Comparison of ENCODE assay signal across 1 cellular context in genomic region chr1:62436466-62437272, GRCh38.
TF ChIP-seq lines count a peak whose summit lies in the region.

Gene USP1, plus strand, starts transcription at chr1:62437049. Its CDS starts 2,819 bp downstream, at chr1:62439868.

TF ChIP-seq in K562, 482 proteins besides CTCF, POLR2A, EP300 and RAD21 (continued from another document and continues in another):
- no peak for TF ChIP-seq ZNF740 (CRISPR knock-in tag; IDR thresholded peaks at IDR 0.05)
- no peak for TF ChIP-seq ZNF740 (tag; IDR thresholded peaks at IDR 0.05)
- TF ChIP-seq POU5F1 (IDR thresholded peaks at IDR 0.05; ENCODE audit: borderline replicate concordance, low read depth, low read length, partially characterized antibody), result no peak
- TF ChIP-seq PHB2 (IDR thresholded peaks at IDR 0.05; ENCODE audit: low read depth), result no peak
- TF ChIP-seq SMARCE1 (IDR thresholded peaks at IDR 0.05), result 0 out of 2 replicates have a peak, but pooled peaks have one; percentile 14
- TF ChIP-seq, protein P1, sequence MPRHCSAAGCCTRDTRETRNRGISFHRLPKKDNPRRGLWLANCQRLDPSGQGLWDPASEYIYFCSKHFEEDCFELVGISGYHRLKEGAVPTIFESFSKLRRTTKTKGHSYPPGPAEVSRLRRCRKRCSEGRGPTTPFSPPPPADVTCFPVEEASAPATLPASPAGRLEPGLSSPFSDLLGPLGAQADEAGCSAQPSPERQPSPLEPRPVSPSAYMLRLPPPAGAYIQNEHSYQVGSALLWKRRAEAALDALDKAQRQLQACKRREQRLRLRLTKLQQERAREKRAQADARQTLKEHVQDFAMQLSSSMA (CRISPR knock-in tag; IDR thresholded peaks at IDR 0.05), result no peak
- peak; percentile 52; the same call in 1 of the 2 replicates for TF ChIP-seq JUN (IDR thresholded peaks at IDR 0.05; ENCODE audit: borderline replicate concordance, low read depth, low read length)
- no peak for TF ChIP-seq JUN (CRISPR knock-in tag; IDR thresholded peaks at IDR 0.05; ENCODE audit: borderline replicate concordance)
- no peak for TF ChIP-seq EZH2 (IDR thresholded peaks at IDR 0.05; ENCODE audit: borderline replicate concordance, low read depth, low read length)
- no peak for TF ChIP-seq NFXL1 (CRISPR knock-in tag; IDR thresholded peaks at IDR 0.05)
- TF ChIP-seq ZKSCAN3 (CRISPR knock-in tag; IDR thresholded peaks at IDR 0.05), result no peak
- 0 out of 2 replicates have a peak, but pooled peaks have one; percentile 20 for TF ChIP-seq GTF2F1 (IDR thresholded peaks at IDR 0.05; ENCODE audit: low read depth, low read length)
- TF ChIP-seq ZFP36 (IDR thresholded peaks at IDR 0.05; ENCODE audit: low read depth, low read length, partially characterized antibody), result no peak
- TF ChIP-seq CREB5 (CRISPR knock-in tag; IDR thresholded peaks at IDR 0.05), result no peak
- no peak for TF ChIP-seq CBX8 (IDR thresholded peaks at IDR 0.05; ENCODE audit: borderline replicate concordance, extremely low read depth, low read depth, low read length, poor library complexity, severe bottlenecking)
- peak; percentile 87 for TF ChIP-seq ZZZ3 (IDR thresholded peaks at IDR 0.05)
- TF ChIP-seq ZNF263 (CRISPR knock-in tag; IDR thresholded peaks at IDR 0.05; ENCODE audit: borderline replicate concordance), result no peak
- TF ChIP-seq, protein P2, sequence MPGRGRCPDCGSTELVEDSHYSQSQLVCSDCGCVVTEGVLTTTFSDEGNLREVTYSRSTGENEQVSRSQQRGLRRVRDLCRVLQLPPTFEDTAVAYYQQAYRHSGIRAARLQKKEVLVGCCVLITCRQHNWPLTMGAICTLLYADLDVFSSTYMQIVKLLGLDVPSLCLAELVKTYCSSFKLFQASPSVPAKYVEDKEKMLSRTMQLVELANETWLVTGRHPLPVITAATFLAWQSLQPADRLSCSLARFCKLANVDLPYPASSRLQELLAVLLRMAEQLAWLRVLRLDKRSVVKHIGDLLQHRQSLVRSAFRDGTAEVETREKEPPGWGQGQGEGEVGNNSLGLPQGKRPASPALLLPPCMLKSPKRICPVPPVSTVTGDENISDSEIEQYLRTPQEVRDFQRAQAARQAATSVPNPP (IDR thresholded peaks at IDR 0.05; ENCODE audit: borderline replicate concordance, insufficient read depth, insufficient read length), result no peak
- TF ChIP-seq CXXC5 (CRISPR knock-in tag; IDR thresholded peaks at IDR 0.05), result peak; percentile 4; the same call in 1 of the 2 replicates
- no peak for TF ChIP-seq SAFB2 (IDR thresholded peaks at IDR 0.05; ENCODE audit: borderline replicate concordance, low read depth, low read length, severe bottlenecking)
- TF ChIP-seq ZNF695 (CRISPR knock-in tag; IDR thresholded peaks at IDR 0.05), result no peak
- TF ChIP-seq ZNF449 (CRISPR knock-in tag; IDR thresholded peaks at IDR 0.05), result no peak
- no peak for TF ChIP-seq BDP1 (IDR thresholded peaks at IDR 0.05; ENCODE audit: insufficient read depth, insufficient read length)
- peak; percentile 84 for TF ChIP-seq MYBL2 (IDR thresholded peaks at IDR 0.05; ENCODE audit: low read depth)
- TF ChIP-seq MYBL2 (CRISPR knock-in tag; IDR thresholded peaks at IDR 0.05; ENCODE audit: borderline replicate concordance), result no peak
- TF ChIP-seq ZNF384 (IDR thresholded peaks at IDR 0.05; ENCODE audit: low read depth, low read length), result peak; percentile 93
- no peak for TF ChIP-seq WHSC1 (IDR thresholded peaks at IDR 0.05; ENCODE audit: low read length)
- TF ChIP-seq TAF1 (IDR thresholded peaks at IDR 0.05; ENCODE audit: control insufficient read depth, extremely low read depth, insufficient read depth, low read length, severe bottlenecking), result peak; percentile 75
- TF ChIP-seq PTBP1 (IDR thresholded peaks at IDR 0.05; ENCODE audit: low read depth, low read length), result no peak
- TF ChIP-seq MTA1 (IDR thresholded peaks at IDR 0.05; ENCODE audit: borderline replicate concordance), result peak; percentile 38; the same call in 1 of the 2 replicates
- TF ChIP-seq ETV5 (CRISPR knock-in tag; IDR thresholded peaks at IDR 0.05; ENCODE audit: low read depth), result peak; percentile 53; the same call in 1 of the 2 replicates
- TF ChIP-seq PPARD (CRISPR knock-in tag; IDR thresholded peaks at IDR 0.05), result no peak
- TF ChIP-seq NCOA6 (IDR thresholded peaks at IDR 0.05), result 0 out of 2 replicates have a peak, but pooled peaks have one; percentile 39
- TF ChIP-seq, protein P3, sequence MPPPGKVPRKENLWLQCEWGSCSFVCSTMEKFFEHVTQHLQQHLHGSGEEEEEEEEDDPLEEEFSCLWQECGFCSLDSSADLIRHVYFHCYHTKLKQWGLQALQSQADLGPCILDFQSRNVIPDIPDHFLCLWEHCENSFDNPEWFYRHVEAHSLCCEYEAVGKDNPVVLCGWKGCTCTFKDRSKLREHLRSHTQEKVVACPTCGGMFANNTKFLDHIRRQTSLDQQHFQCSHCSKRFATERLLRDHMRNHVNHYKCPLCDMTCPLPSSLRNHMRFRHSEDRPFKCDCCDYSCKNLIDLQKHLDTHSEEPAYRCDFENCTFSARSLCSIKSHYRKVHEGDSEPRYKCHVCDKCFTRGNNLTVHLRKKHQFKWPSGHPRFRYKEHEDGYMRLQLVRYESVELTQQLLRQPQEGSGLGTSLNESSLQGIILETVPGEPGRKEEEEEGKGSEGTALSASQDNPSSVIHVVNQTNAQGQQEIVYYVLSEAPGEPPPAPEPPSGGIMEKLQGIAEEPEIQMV (tag; conservative IDR thresholded peaks at IDR 0.05; ENCODE audit: low read depth), result no peak
- TF ChIP-seq RFX7 (CRISPR knock-in tag; IDR thresholded peaks at IDR 0.05), result no peak
- TF ChIP-seq, protein P4, sequence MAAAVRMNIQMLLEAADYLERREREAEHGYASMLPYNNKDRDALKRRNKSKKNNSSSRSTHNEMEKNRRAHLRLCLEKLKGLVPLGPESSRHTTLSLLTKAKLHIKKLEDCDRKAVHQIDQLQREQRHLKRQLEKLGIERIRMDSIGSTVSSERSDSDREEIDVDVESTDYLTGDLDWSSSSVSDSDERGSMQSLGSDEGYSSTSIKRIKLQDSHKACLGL (CRISPR knock-in tag; IDR thresholded peaks at IDR 0.05; ENCODE audit: borderline replicate concordance, poor library complexity, severe bottlenecking), result no peak
- no peak for TF ChIP-seq CBX5 (IDR thresholded peaks at IDR 0.05; ENCODE audit: borderline replicate concordance, low read depth)
- peak; percentile 10; the same call in 1 of the 2 replicates for TF ChIP-seq E2F4 (CRISPR knock-in tag; IDR thresholded peaks at IDR 0.05; ENCODE audit: low read depth)
- no peak for TF ChIP-seq ILK (tag; IDR thresholded peaks at IDR 0.05; ENCODE audit: borderline replicate concordance, low read depth)
- peak; percentile 21; the same call in 1 of the 2 replicates for TF ChIP-seq ZNF12 (CRISPR knock-in tag; IDR thresholded peaks at IDR 0.05)
- TF ChIP-seq, protein P5, sequence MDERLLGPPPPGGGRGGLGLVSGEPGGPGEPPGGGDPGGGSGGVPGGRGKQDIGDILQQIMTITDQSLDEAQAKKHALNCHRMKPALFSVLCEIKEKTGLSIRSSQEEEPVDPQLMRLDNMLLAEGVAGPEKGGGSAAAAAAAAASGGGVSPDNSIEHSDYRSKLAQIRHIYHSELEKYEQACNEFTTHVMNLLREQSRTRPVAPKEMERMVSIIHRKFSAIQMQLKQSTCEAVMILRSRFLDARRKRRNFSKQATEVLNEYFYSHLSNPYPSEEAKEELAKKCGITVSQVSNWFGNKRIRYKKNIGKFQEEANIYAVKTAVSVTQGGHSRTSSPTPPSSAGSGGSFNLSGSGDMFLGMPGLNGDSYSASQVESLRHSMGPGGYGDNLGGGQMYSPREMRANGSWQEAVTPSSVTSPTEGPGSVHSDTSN (CRISPR knock-in tag; IDR thresholded peaks at IDR 0.05; ENCODE audit: low read depth), result no peak
- TF ChIP-seq, protein P5 (tag; conservative IDR thresholded peaks at IDR 0.05; ENCODE audit: low read depth), result no peak
- no peak for TF ChIP-seq RBM39 (optimal IDR thresholded peaks at IDR 0.05; ENCODE audit: low read depth, low read length)
- TF ChIP-seq ZEB2 (IDR thresholded peaks at IDR 0.05), result no peak
- TF ChIP-seq ZNF133 (CRISPR knock-in tag; IDR thresholded peaks at IDR 0.05), result no peak
- no peak for TF ChIP-seq ZNF354B (CRISPR knock-in tag; IDR thresholded peaks at IDR 0.05)
- TF ChIP-seq ZNF644 (tag; IDR thresholded peaks at IDR 0.05; ENCODE audit: low read depth), result 0 out of 2 replicates have a peak, but pooled peaks have one; percentile 33
- no peak; the same call in 1 of the 2 replicates for TF ChIP-seq ZNF592 (IDR thresholded peaks at IDR 0.05)
- TF ChIP-seq HSF4 (CRISPR knock-in tag; IDR thresholded peaks at IDR 0.05; ENCODE audit: borderline replicate concordance), result no peak
- TF ChIP-seq NR2C1 (IDR thresholded peaks at IDR 0.05), result no peak
- TF ChIP-seq NR2C1 (tag; IDR thresholded peaks at IDR 0.05), result no peak
- TF ChIP-seq KDM2B (CRISPR knock-in tag; IDR thresholded peaks at IDR 0.05), result no peak
